ENCODE assay signal across 13 cellular contexts in the genomic region with DNA sequence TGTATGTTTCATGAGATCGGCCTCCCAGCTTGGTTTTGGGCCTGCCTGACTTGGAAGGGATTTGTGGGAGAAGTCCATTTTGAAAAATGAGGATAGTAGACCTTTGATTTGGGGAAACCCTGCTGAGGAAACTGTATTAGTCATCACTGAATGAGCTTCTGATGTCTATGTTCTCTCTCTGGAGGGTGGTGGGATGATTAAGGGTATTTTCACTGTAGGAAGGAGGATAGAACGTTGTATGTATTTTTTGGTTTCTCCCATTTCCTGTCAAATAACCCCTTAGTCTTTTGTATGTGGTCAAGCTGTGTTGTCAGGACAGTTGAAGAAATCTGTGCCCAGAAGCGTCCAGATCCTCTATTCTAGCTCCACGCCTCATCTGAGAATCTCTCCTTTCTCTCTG.
DNase-seq lines count a peak whose midpoint lies in the region; ATAC-seq and TF ChIP-seq lines count a peak whose summit lies in the region.
"Had no signal": no experiment of that assay in that cellular context is flagged by ENCODE, and none has a peak within 500 bp of the region (broad histone marks: within the 10 kb centered on the region; RNA-seq: fewer than 3 reads in every experiment).

No MANE protein-coding gene starts in this region.

- H3K4me1 ChIP-seq in naive thymus-derived CD4-positive, alpha-beta T cell (ENCODE audit: control insufficient read depth in 2 of 2, insufficient read depth in 2 of 2, low read length in 2 of 2): no peaks in the 10 kb centered on the region
- H3K4me1 ChIP-seq in tibial nerve: no peaks in the 10 kb centered on the region

- TF ChIP-seq EP300 in tibial nerve (IDR thresholded peaks at IDR 0.05): no peak

- H3K9me3 Mint-ChIP-seq in naive thymus-derived CD4-positive, alpha-beta T cell: peaks cover 0 to 2% (median 0%) of the 10 kb centered on the region in 11 donors
- H3K9me3 Mint-ChIP-seq: activated CD4-positive, alpha-beta T cell treated with anti-CD3 and anti-CD28 coated beads, Interleukin-2, amount 10 ng/mL, durations not matched to agents 7 days and 5 days; T-helper 2 cell treated with Interferon-gamma antibody and Interleukin-4, amounts not matched to agents 5 μg/mL and 100 μg/mL, for 36 hours had no signal

- CTCF ChIA-PET in naive thymus-derived CD4-positive, alpha-beta T cell (lab: Charles Lee): interaction anchor here (0.6 kb wide), 1 partner anchor 70 kb away, joined by 3 read pairs; no protein-coding TSS in a partner anchor

- H3K27ac Mint-ChIP-seq in naive thymus-derived CD4-positive, alpha-beta T cell: peak overlapping the region in 1 of 9 donors; percentile 36
- H3K27ac Mint-ChIP-seq: activated CD4-positive, alpha-beta T cell treated with anti-CD3 and anti-CD28 coated beads, Interleukin-2, amount 10 ng/mL, durations not matched to agents 7 days and 5 days; T-helper 2 cell treated with Interferon-gamma antibody and Interleukin-4, amounts not matched to agents 5 μg/mL and 100 μg/mL, for 36 hours had no signal

- no peaks in the 10 kb centered on the region for H3K27me3 Mint-ChIP-seq in naive thymus-derived CD4-positive, alpha-beta T cell
- H3K27me3 Mint-ChIP-seq: activated CD4-positive, alpha-beta T cell treated with anti-CD3 and anti-CD28 coated beads, Interleukin-2, amount 10 ng/mL, durations not matched to agents 7 days and 5 days had no signal

- no peaks in the 10 kb centered on the region for H3K27me3 ChIP-seq in naive thymus-derived CD4-positive, alpha-beta T cell (ENCODE audit: control insufficient read depth in 2 of 2, insufficient read depth in 2 of 2, low read length in 2 of 2)
- no peaks in the 10 kb centered on the region for H3K27me3 ChIP-seq in tibial nerve
- H3K27me3 ChIP-seq: dorsolateral prefrontal cortex had no signal

- H3K4me1 Mint-ChIP-seq in naive thymus-derived CD4-positive, alpha-beta T cell: peaks cover 0 to 36% (median 6%) of the 10 kb centered on the region in 7 donors

- DNase-seq in naive thymus-derived CD4-positive, alpha-beta T cell: no peak
- no peak for DNase-seq in DMS 273 treated with DMSO at 0.1 percent for 48 hours (lab: John Stamatoyannopoulos, UW)
- DNase-seq in SHP77 (lab: John Stamatoyannopoulos, UW): no peak
- no peak for DNase-seq in tibial nerve (ENCODE audit: low spot score in 2 of 2)
- DNase-seq: activated CD4-positive, alpha-beta T cell treated with anti-CD3 and anti-CD28 coated beads, Interleukin-2, amount 10 ng/mL, durations not matched to agents 7 days and 5 days; DMS79 treated with DMSO at 0.1 percent for 48 hours; dorsolateral prefrontal cortex; NCI-H2107 had no signal

- no peak for TF ChIP-seq POLR2A in tibial nerve (IDR thresholded peaks at IDR 0.05)

- peak; percentile 63 for ATAC-seq in GM18508 (IDR thresholded peaks at IDR 0.05; ENCODE audit: insufficient read depth, unreplicated experiment)
- ATAC-seq in GM21367 (IDR thresholded peaks at IDR 0.05; ENCODE audit: unreplicated experiment): peak; percentile 32
- peak; percentile 44 for ATAC-seq in HG03342 (IDR thresholded peaks at IDR 0.05; ENCODE audit: unreplicated experiment)
- peak; percentile 29 for ATAC-seq in naive thymus-derived CD4-positive, alpha-beta T cell

- H3K4me3 ChIP-seq in naive thymus-derived CD4-positive, alpha-beta T cell (ENCODE audit: low read length): no peak overlapping the region
- no peak overlapping the region for H3K4me3 ChIP-seq in tibial nerve
- H3K4me3 ChIP-seq: dorsolateral prefrontal cortex had no signal

- no peak overlapping the region for H3K4me3 Mint-ChIP-seq in naive thymus-derived CD4-positive, alpha-beta T cell
- H3K4me3 Mint-ChIP-seq: activated CD4-positive, alpha-beta T cell treated with anti-CD3 and anti-CD28 coated beads, Interleukin-2, amount 10 ng/mL, durations not matched to agents 7 days and 5 days; T-helper 2 cell treated with Interferon-gamma antibody and Interleukin-4, amounts not matched to agents 5 μg/mL and 100 μg/mL, for 36 hours had no signal

- intact Hi-C loops in naive thymus-derived CD4-positive, alpha-beta T cell (cut with micrococcal nuclease): no loop called here

- no peaks in the 10 kb centered on the region for H3K9me3 ChIP-seq in naive thymus-derived CD4-positive, alpha-beta T cell (ENCODE audit: control insufficient read depth in 2 of 3, low read length in 3 of 3)
- no peaks in the 10 kb centered on the region for H3K9me3 ChIP-seq in tibial nerve

- H3K36me3 Mint-ChIP-seq in naive thymus-derived CD4-positive, alpha-beta T cell: peaks cover 0 to 56% (median 24%) of the 10 kb centered on the region in 5 donors

- no peak for TF ChIP-seq CTCF in tibial nerve (IDR thresholded peaks at IDR 0.05)

- no peak overlapping the region for H3K27ac ChIP-seq in naive thymus-derived CD4-positive, alpha-beta T cell (ENCODE audit: low read depth, low read length)
- no peak overlapping the region for H3K27ac ChIP-seq in tibial nerve
- H3K27ac ChIP-seq: dorsolateral prefrontal cortex, RWPE1 had no signal

- 75 to 82% methylated on average over 4 of the region's 4 CpGs for WGBS in tibial nerve, 2 donors

- H3K36me3 ChIP-seq in naive thymus-derived CD4-positive, alpha-beta T cell (ENCODE audit: control insufficient read depth in 2 of 3, insufficient read depth in 3 of 3, low read length in 3 of 3): peaks cover 0 to 7% (median 0%) of the 10 kb centered on the region in 3 experiments
- H3K36me3 ChIP-seq in tibial nerve: no peaks in the 10 kb centered on the region

- POLR2A ChIA-PET in naive thymus-derived CD4-positive, alpha-beta T cell (lab: Charles Lee): no interaction called here
